In the genomic region with DNA sequence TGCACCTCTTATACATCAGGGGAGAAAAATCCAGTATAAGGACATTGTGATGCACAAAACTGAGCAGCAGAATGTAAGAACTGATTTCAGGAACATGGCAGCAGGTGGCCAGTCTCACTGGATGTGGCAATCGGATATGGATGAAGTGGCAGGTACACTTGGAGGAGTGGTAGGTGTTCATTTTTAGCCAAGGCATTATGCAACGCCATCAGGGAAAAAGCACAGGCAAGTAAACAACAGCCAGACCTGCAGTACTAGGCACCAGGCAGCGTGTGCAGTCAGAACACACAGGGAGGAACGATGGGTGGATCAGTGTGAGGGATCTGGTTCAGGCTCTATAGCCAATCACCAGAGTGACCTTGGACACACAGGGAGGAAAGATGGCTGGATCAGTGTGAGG, we compare ENCODE assay signal across 22 cellular contexts.
DNase-seq lines count a peak whose midpoint lies in the region; ATAC-seq and TF ChIP-seq lines count a peak whose summit lies in the region.
"Had no signal": no experiment of that assay in that cellular context is flagged by ENCODE, and none has a peak within 500 bp of the region (broad histone marks: within the 10 kb centered on the region; RNA-seq: fewer than 3 reads in every experiment).

No MANE protein-coding gene starts in this region.

- H3K27ac ChIP-seq in mammary epithelial cell (ENCODE audit: insufficient read depth, low read depth, low read length), result no peak overlapping the region
- peak overlapping the region; percentile 27 for H3K27ac ChIP-seq in angular gyrus (ENCODE audit: low read depth, low read length)
- H3K27ac ChIP-seq in right lobe of liver, result no peak overlapping the region
- H3K27ac ChIP-seq: BLaER1 treated with 17β-estradiol and CSF1 and Interleukin-3, amounts not matched to agents 10 nM and 100 nM; brain microvascular endothelial cell; sigmoid colon; stomach; transverse colon; WERI-Rb-1 had no signal

- POLR2A ChIA-PET in MCF 10A (lab: Yijun Ruan, JAX), result interaction anchor here (0.6 kb wide), 1 partner anchor 72 kb away, joined by 5 read pairs; no protein-coding TSS in a partner anchor
- POLR2A ChIA-PET in GM10248 (lab: Yijun Ruan, JAX), result no interaction called here

- H3K27ac Mint-ChIP-seq in MCF 10A (ENCODE audit: low read depth, unreplicated experiment), result peak overlapping the region; percentile 71
- H3K27ac Mint-ChIP-seq in activated naive CD4-positive, alpha-beta T cell treated with anti-CD3 and anti-CD28 coated beads, Interleukin-2, amount 50 U/mL, for 72 hours, result no peak overlapping the region
- H3K27ac Mint-ChIP-seq: activated T-helper 2 cell treated with anti-CD3 and anti-CD28 coated beads, Interferon-gamma antibody, Interleukin-2, Interleukin-4, amounts not matched to agents 10 μg/mL and 5 μg/mL and 100 μg/mL, durations not matched to agents 14 hours and 24 hours and 36 hours; natural killer cell treated with Interleukin-12 subunit alpha and Interleukin-12 subunit beta and Interleukin-15 and Interleukin-18, amount 100 ng/mL, for 72 hours; T-helper 2 cell treated with Interferon-gamma antibody and Interleukin-4, amounts not matched to agents 5 μg/mL and 100 μg/mL, for 36 hours had no signal

- no peaks in the 10 kb centered on the region for H3K36me3 Mint-ChIP-seq in MCF 10A (ENCODE audit: insufficient read depth, unreplicated experiment)
- no peaks in the 10 kb centered on the region for H3K36me3 Mint-ChIP-seq in activated naive CD4-positive, alpha-beta T cell treated with anti-CD3 and anti-CD28 coated beads, Interleukin-2, amount 50 U/mL, for 72 hours
- H3K36me3 Mint-ChIP-seq: natural killer cell treated with Interleukin-12 subunit alpha and Interleukin-12 subunit beta and Interleukin-15 and Interleukin-18, amount 100 ng/mL, for 72 hours had no signal

- no peak overlapping the region for H3K4me3 ChIP-seq in mammary epithelial cell (replicated peaks in 1 of 3; ENCODE audit: insufficient read depth in 1 of 3, low read depth in 2 of 3, low read length in 3 of 3)
- H3K4me3 ChIP-seq in right lobe of liver, result no peak overlapping the region
- H3K4me3 ChIP-seq: BLaER1 treated with 17β-estradiol and CSF1 and Interleukin-3, amounts not matched to agents 10 nM and 100 nM; sigmoid colon; stomach; transverse colon had no signal

- TF ChIP-seq CTCF in MCF 10A (IDR thresholded peaks at IDR 0.05; ENCODE audit: unreplicated experiment) (no peak), mammary epithelial cell (conservative IDR thresholded peaks at IDR 0.05 in 1 of 2, IDR thresholded peaks at IDR 0.05 in 1 of 2; ENCODE audit: extremely low read depth in 1 of 2, insufficient read depth in 1 of 2, low read depth in 1 of 2, low read length in 2 of 2) (no peak), right lobe of liver (IDR thresholded peaks at IDR 0.05) (no peak), GM10248 (IDR thresholded peaks at IDR 0.05; ENCODE audit: control extremely low read depth, extremely low read depth, low read depth, missing control alignments) (no peak)

- no peak overlapping the region for H3K4me3 Mint-ChIP-seq in MCF 10A (ENCODE audit: unreplicated experiment)
- H3K4me3 Mint-ChIP-seq: natural killer cell treated with Interleukin-12 subunit alpha and Interleukin-12 subunit beta and Interleukin-15 and Interleukin-18, amount 100 ng/mL, for 72 hours; T-helper 2 cell treated with Interferon-gamma antibody and Interleukin-4, amounts not matched to agents 5 μg/mL and 100 μg/mL, for 36 hours had no signal

- H3K27me3 ChIP-seq in mammary epithelial cell (ENCODE audit: insufficient read depth, low read length) (no peaks in the 10 kb centered on the region), right lobe of liver (no peaks in the 10 kb centered on the region)
- H3K27me3 ChIP-seq: BLaER1 treated with 17β-estradiol and CSF1 and Interleukin-3, amounts not matched to agents 10 nM and 100 nM; brain microvascular endothelial cell; sigmoid colon; stomach; transverse colon had no signal

- no peaks in the 10 kb centered on the region for H3K36me3 ChIP-seq in mammary epithelial cell (ENCODE audit: insufficient read depth, low read length)
- no peaks in the 10 kb centered on the region for H3K36me3 ChIP-seq in right lobe of liver
- H3K36me3 ChIP-seq: BLaER1 treated with 17β-estradiol and CSF1 and Interleukin-3, amounts not matched to agents 10 nM and 100 nM; brain microvascular endothelial cell; sigmoid colon; stomach; transverse colon; WERI-Rb-1 had no signal

- no peaks in the 10 kb centered on the region for H3K4me1 ChIP-seq in mammary epithelial cell (ENCODE audit: insufficient read depth, low read length)
- peaks cover 0 to 4% (median 0%) of the 10 kb centered on the region in 4 donors for H3K4me1 ChIP-seq in right lobe of liver
- H3K4me1 ChIP-seq: sigmoid colon, transverse colon had no signal

- H2AFZ ChIP-seq in mammary epithelial cell (ENCODE audit: low read depth, low read length), result no peak overlapping the region

- no peak overlapping the region for H3K9ac ChIP-seq in mammary epithelial cell (ENCODE audit: insufficient read depth, low read length)
- H3K9ac ChIP-seq: BLaER1 treated with 17β-estradiol and CSF1 and Interleukin-3, amounts not matched to agents 10 nM and 100 nM had no signal

- no TSS peak for BruUV-seq in MCF 10A (replicated peaks; lab: Mats Ljungman, UMichigan)
- BruUV-seq in mammary epithelial cell (replicated peaks; lab: Mats Ljungman, UMichigan), result no TSS peak

- H3K9me3 ChIP-seq in mammary epithelial cell (replicated peaks; ENCODE audit: insufficient read depth, low read length), result no peaks in the 10 kb centered on the region
- no peaks in the 10 kb centered on the region for H3K9me3 ChIP-seq in right lobe of liver
- H3K9me3 ChIP-seq: BLaER1 treated with 17β-estradiol and CSF1 and Interleukin-3, amounts not matched to agents 10 nM and 100 nM; sigmoid colon; stomach; transverse colon had no signal

- ATAC-seq in right lobe of liver (peak; percentile 70 to 94 (median 84)), HG02571 (IDR thresholded peaks at IDR 0.05; ENCODE audit: unreplicated experiment) (no peak)
- no peak for ATAC-seq in activated naive CD4-positive, alpha-beta T cell treated with anti-CD3 and anti-CD28 coated beads, Interleukin-2, amount 50 U/mL, for 72 hours
- ATAC-seq: left colon had no signal

- H3K79me2 ChIP-seq in mammary epithelial cell (ENCODE audit: insufficient read depth, low read length), result no peaks in the 10 kb centered on the region

- CTCF ChIA-PET in MCF 10A (lab: Yijun Ruan, JAX), result interaction anchor here (0.6 to 4.5 kb wide), 16 partner anchors 9 to 880 kb away, joined by 3 to 37 read pairs (median 4); no protein-coding TSS in a partner anchor
- CTCF ChIA-PET in mammary epithelial cell (lab: Charles Lee; ENCODE audit: low non-redundant PET), result no interaction called here
- CTCF ChIA-PET in GM10248 (lab: Yijun Ruan, JAX), result interaction anchor here (0.9 to 2.8 kb wide), 8 partner anchors 10 to 812 kb away, joined by 3 to 12 read pairs (median 4); no protein-coding TSS in a partner anchor

- H4K20me1 ChIP-seq in mammary epithelial cell (ENCODE audit: insufficient read depth, low read length), result no peaks in the 10 kb centered on the region
- H4K20me1 ChIP-seq: BLaER1 treated with 17β-estradiol and CSF1 and Interleukin-3, amounts not matched to agents 10 nM and 100 nM had no signal

- no peaks in the 10 kb centered on the region for H3K9me3 Mint-ChIP-seq in MCF 10A (ENCODE audit: unreplicated experiment)
- H3K9me3 Mint-ChIP-seq in activated naive CD4-positive, alpha-beta T cell treated with anti-CD3 and anti-CD28 coated beads, Interleukin-2, amount 50 U/mL, for 72 hours, result no peaks in the 10 kb centered on the region
- H3K9me3 Mint-ChIP-seq: activated T-helper 2 cell treated with anti-CD3 and anti-CD28 coated beads, Interferon-gamma antibody, Interleukin-2, Interleukin-4, amounts not matched to agents 10 μg/mL and 5 μg/mL and 100 μg/mL, durations not matched to agents 14 hours and 24 hours and 36 hours; natural killer cell treated with Interleukin-12 subunit alpha and Interleukin-12 subunit beta and Interleukin-15 and Interleukin-18, amount 100 ng/mL, for 72 hours; T-helper 2 cell treated with Interferon-gamma antibody and Interleukin-4, amounts not matched to agents 5 μg/mL and 100 μg/mL, for 36 hours had no signal

- TF ChIP-seq POLR2A in right lobe of liver (IDR thresholded peaks at IDR 0.05), result no peak

- intact Hi-C loops in MCF 10A (cut with micrococcal nuclease) (loop anchor here (5.0 to 10.0 kb wide), 4 partner anchors 109 to 674 kb away; no protein-coding TSS in a partner anchor), mammary epithelial cell (cut with micrococcal nuclease) (no loop called here), right lobe of liver (cut with DNase I) (no loop called here)

- no peaks in the 10 kb centered on the region for H3K27me3 Mint-ChIP-seq in MCF 10A (ENCODE audit: insufficient read depth, unreplicated experiment)

- DNase-seq in MCF 10A (ENCODE audit: unreplicated experiment) (peak; percentile 62), mammary epithelial cell (no peak), right lobe of liver (peak in 1 of 3 donors; percentile 46), OCI-M2 (lab: John Stamatoyannopoulos, UW; ENCODE audit: unreplicated experiment) (no peak), GM10248 (ENCODE audit: extremely low spot score) (no peak)
- no peak for DNase-seq in activated naive CD4-positive, alpha-beta T cell treated with anti-CD3 and anti-CD28 coated beads, Interleukin-2, amount 50 U/mL, for 72 hours (ENCODE audit: low spot score in 2 of 2)
- DNase-seq: activated CD4-positive, alpha-beta T cell treated with anti-CD3 and anti-CD28 coated beads, Interleukin-2, amount 50 U/mL, for 4 hours; activated CD8-positive, alpha-beta memory T cell treated with anti-CD3 and anti-CD28 coated beads, Interleukin-2, amount 50 U/mL, for 48 hours; cortex of kidney; left colon; sigmoid colon; stimulated activated CD4-positive, alpha-beta T cell treated with anti-CD3 and anti-CD28 coated beads, Interleukin-15, amount 100 ng/mL, for 24 hours; stomach; transverse colon; WERI-Rb-1 had no signal

- WGBS in mammary epithelial cell (ENCODE audit: low coverage, missing lambda C conversion rate), result 53% methylated on average over 4 of the region's 4 CpGs
- WGBS in right lobe of liver (ENCODE audit: insufficient coverage, low coverage, low lambda C conversion rate, missing lambda C conversion rate), result 6% methylated on average over 2 of the region's 4 CpGs

- H3K4me2 ChIP-seq in mammary epithelial cell (ENCODE audit: insufficient read depth, low read depth, low read length), result no peak overlapping the region
- H3K4me2 ChIP-seq: BLaER1 treated with 17β-estradiol and CSF1 and Interleukin-3, amounts not matched to agents 10 nM and 100 nM had no signal

- dilution Hi-C loops in mammary epithelial cell (cut with HindIII; ENCODE audit: low sequenced_read_pairs), result no loop called here

- in situ Hi-C loops in mammary epithelial cell (cut with MboI; ENCODE audit: low sequenced_read_pairs in 2 of 2), result loop anchor here in 1 of 2 donors (25.0 kb wide), 1 partner anchor 799 kb away; no protein-coding TSS in a partner anchor

- peaks cover 28% of the 10 kb centered on the region for H3K4me1 Mint-ChIP-seq in MCF 10A (ENCODE audit: insufficient read depth, unreplicated experiment)

Comparison
In these comparisons a context has a peak if more than half of its experiments do, and no peak if none do; other contexts are left out.
1. ATAC-seq: peak in right lobe of liver (4 of 4); none in activated naive CD4-positive, alpha-beta T cell treated with anti-CD3 and anti-CD28 coated beads, Interleukin-2, amount 50 U/mL, for 72 hours (0 of 2) and HG02571 (single experiment).